1 cellular context compared by ENCODE assay signal in the genomic region with DNA sequence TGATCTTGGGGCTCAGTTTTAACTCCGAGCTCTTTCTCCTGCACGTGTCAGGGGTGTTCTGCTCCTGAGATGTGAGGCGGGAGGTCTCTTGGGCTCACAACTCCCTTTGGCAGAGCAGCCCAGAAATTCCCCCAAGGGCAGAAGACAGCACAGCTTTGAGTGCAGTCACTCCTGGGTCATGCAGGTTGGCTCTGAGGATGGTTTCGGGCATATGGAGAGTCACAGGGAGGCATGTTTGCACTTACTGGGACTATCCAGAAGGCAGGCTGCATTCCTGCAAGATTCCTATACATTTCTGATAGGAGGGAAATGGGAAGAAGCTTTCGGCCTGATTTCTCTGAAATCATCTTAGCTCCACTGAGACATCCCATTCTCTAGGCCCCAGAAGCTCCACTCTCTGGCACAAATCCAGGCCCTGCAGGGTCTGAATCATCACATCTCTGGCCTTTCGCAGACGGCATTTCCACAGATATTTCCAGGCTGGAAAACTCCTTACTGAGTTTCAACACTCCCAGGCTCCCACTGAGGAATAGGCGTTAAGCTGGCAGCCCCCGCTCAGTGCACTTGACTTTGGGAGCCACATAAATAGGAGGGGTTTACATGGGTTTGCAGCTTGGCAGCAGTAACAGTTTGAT.
TF ChIP-seq lines count a peak whose summit lies in the region.

No MANE protein-coding gene starts in this region.

TF ChIP-seq in HepG2, 621 proteins besides CTCF, POLR2A, EP300 and RAD21 (continued from another document):
- TF ChIP-seq, protein P1, sequence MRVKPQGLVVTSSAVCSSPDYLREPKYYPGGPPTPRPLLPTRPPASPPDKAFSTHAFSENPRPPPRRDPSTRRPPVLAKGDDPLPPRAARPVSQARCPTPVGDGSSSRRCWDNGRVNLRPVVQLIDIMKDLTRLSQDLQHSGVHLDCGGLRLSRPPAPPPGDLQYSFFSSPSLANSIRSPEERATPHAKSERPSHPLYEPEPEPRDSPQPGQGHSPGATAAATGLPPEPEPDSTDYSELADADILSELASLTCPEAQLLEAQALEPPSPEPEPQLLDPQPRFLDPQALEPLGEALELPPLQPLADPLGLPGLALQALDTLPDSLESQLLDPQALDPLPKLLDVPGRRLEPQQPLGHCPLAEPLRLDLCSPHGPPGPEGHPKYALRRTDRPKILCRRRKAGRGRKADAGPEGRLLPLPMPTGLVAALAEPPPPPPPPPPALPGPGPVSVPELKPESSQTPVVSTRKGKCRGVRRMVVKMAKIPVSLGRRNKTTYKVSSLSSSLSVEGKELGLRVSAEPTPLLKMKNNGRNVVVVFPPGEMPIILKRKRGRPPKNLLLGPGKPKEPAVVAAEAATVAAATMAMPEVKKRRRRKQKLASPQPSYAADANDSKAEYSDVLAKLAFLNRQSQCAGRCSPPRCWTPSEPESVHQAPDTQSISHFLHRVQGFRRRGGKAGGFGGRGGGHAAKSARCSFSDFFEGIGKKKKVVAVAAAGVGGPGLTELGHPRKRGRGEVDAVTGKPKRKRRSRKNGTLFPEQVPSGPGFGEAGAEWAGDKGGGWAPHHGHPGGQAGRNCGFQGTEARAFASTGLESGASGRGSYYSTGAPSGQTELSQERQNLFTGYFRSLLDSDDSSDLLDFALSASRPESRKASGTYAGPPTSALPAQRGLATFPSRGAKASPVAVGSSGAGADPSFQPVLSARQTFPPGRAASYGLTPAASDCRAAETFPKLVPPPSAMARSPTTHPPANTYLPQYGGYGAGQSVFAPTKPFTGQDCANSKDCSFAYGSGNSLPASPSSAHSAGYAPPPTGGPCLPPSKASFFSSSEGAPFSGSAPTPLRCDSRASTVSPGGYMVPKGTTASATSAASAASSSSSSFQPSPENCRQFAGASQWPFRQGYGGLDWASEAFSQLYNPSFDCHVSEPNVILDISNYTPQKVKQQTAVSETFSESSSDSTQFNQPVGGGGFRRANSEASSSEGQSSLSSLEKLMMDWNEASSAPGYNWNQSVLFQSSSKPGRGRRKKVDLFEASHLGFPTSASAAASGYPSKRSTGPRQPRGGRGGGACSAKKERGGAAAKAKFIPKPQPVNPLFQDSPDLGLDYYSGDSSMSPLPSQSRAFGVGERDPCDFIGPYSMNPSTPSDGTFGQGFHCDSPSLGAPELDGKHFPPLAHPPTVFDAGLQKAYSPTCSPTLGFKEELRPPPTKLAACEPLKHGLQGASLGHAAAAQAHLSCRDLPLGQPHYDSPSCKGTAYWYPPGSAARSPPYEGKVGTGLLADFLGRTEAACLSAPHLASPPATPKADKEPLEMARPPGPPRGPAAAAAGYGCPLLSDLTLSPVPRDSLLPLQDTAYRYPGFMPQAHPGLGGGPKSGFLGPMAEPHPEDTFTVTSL (CRISPR knock-in tag; IDR thresholded peaks at IDR 0.05; ENCODE audit: borderline replicate concordance): no peak
- no peak for TF ChIP-seq KDM6A (CRISPR knock-in tag; IDR thresholded peaks at IDR 0.05; ENCODE audit: low read depth)
- TF ChIP-seq, protein P2, sequence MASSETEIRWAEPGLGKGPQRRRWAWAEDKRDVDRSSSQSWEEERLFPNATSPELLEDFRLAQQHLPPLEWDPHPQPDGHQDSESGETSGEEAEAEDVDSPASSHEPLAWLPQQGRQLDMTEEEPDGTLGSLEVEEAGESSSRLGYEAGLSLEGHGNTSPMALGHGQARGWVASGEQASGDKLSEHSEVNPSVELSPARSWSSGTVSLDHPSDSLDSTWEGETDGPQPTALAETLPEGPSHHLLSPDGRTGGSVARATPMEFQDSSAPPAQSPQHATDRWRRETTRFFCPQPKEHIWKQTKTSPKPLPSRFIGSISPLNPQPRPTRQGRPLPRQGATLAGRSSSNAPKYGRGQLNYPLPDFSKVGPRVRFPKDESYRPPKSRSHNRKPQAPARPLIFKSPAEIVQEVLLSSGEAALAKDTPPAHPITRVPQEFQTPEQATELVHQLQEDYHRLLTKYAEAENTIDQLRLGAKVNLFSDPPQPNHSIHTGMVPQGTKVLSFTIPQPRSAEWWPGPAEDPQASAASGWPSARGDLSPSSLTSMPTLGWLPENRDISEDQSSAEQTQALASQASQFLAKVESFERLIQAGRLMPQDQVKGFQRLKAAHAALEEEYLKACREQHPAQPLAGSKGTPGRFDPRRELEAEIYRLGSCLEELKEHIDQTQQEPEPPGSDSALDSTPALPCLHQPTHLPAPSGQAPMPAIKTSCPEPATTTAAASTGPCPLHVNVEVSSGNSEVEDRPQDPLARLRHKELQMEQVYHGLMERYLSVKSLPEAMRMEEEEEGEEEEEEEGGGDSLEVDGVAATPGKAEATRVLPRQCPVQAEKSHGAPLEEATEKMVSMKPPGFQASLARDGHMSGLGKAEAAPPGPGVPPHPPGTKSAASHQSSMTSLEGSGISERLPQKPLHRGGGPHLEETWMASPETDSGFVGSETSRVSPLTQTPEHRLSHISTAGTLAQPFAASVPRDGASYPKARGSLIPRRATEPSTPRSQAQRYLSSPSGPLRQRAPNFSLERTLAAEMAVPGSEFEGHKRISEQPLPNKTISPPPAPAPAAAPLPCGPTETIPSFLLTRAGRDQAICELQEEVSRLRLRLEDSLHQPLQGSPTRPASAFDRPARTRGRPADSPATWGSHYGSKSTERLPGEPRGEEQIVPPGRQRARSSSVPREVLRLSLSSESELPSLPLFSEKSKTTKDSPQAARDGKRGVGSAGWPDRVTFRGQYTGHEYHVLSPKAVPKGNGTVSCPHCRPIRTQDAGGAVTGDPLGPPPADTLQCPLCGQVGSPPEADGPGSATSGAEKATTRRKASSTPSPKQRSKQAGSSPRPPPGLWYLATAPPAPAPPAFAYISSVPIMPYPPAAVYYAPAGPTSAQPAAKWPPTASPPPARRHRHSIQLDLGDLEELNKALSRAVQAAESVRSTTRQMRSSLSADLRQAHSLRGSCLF (CRISPR knock-in tag; IDR thresholded peaks at IDR 0.05; ENCODE audit: borderline replicate concordance): no peak
- TF ChIP-seq SMARCC2 (IDR thresholded peaks at IDR 0.05): no peak
